28 cellular contexts compared by ENCODE assay signal in the genomic region with DNA sequence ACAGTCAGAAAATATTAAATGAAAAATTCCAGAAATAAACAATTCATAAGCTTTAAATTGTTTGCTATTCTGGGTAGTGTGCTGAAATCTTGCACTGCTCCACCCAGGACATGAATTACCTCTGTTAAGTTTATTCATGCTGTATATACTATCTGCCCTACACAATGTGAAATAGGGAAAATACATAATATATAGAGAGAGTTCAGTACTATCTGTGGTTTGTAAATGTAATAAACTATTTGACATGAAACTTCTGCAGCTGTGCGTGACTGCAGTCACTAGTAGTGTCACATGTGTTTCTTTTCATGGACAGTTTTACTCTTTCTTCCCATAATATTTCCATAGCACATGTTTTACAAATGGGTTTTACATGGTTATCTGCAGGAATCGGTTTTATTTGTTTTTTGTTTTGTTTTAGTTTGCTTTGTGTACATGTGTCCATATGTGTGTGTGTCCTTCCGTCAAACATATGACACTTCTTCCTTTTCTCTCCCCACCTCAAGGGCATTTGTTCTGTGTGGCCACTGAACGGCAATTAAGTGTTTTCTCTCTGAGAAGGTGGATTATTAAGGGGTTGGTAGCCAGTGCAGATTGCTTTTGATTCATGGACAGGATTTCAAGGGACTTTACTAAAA.
"Had no signal": no experiment of that assay in that cellular context is flagged by ENCODE, and none has a peak within 500 bp of the region (broad histone marks: within the 10 kb centered on the region; RNA-seq: fewer than 3 reads in every experiment).

No MANE protein-coding gene starts in this region.

- H3K4me1 ChIP-seq: psoas muscle, tibial nerve, upper lobe of right lung, uterus had no signal

- H3K27me3 ChIP-seq: dorsolateral prefrontal cortex, ovary, tibial nerve, upper lobe of right lung, uterus had no signal

- H3K9me3 Mint-ChIP-seq: nephron progenitor cell had no signal

- H3K36me3 ChIP-seq: ovary, thoracic aorta, tibial nerve, upper lobe of right lung, uterus had no signal

- H3K4me3 Mint-ChIP-seq: memory B cell; naive thymus-derived CD4-positive, alpha-beta T cell; nephron progenitor cell; stimulated activated naive B cell treated with anti-CD40 and anti-IgM and Interleukin-4, amounts not matched to agents 10 μg/mL and 1 μg/mL and 100 μg/mL, for 72 hours; stimulated activated naive CD8-positive, alpha-beta T cell treated with anti-CD3 and anti-CD28 coated beads, Interleukin-15, Interleukin-2, amounts not matched to agents 100 ng/mL and 50 ng/mL, for 24 hours had no signal

- H3K36me3 Mint-ChIP-seq: memory B cell; naive thymus-derived CD4-positive, alpha-beta T cell; stimulated activated naive B cell treated with anti-CD40 and anti-IgM and Interleukin-4, amounts not matched to agents 10 μg/mL and 1 μg/mL and 100 μg/mL, for 72 hours had no signal

- H3K27ac Mint-ChIP-seq: memory B cell; naive thymus-derived CD4-positive, alpha-beta T cell; nephron progenitor cell; stimulated activated naive B cell treated with anti-CD40 and anti-IgM and Interleukin-4, amounts not matched to agents 10 μg/mL and 1 μg/mL and 100 μg/mL, for 72 hours; stimulated activated naive CD8-positive, alpha-beta T cell treated with anti-CD3 and anti-CD28 coated beads, Interleukin-15, Interleukin-2, amounts not matched to agents 100 ng/mL and 50 ng/mL, for 24 hours had no signal

- H3K27me3 Mint-ChIP-seq: memory B cell; naive thymus-derived CD4-positive, alpha-beta T cell; stimulated activated naive B cell treated with anti-CD40 and anti-IgM and Interleukin-4, amounts not matched to agents 10 μg/mL and 1 μg/mL and 100 μg/mL, for 72 hours; stimulated activated naive CD8-positive, alpha-beta T cell treated with anti-CD3 and anti-CD28 coated beads, Interleukin-15, Interleukin-2, amounts not matched to agents 100 ng/mL and 50 ng/mL, for 24 hours had no signal

- DNase-seq: dorsolateral prefrontal cortex; effector CD4-positive, alpha-beta T cell; foreskin melanocyte; hypothalamus; midbrain; naive thymus-derived CD4-positive, alpha-beta T cell; nephron progenitor cell; nucleus accumbens; ovary; posterior cingulate gyrus; psoas muscle; right cardiac atrium; small intestine; stimulated activated CD4-positive, alpha-beta T cell treated with anti-CD3 and anti-CD28 coated beads, Interleukin-15, amount 100 ng/mL, for 24 hours; stimulated activated CD4-positive, alpha-beta T cell treated with anti-CD3 and anti-CD28 coated beads, Interleukin-2, amount 100 ng/mL, for 48 hours; stimulated activated naive B cell treated with anti-CD40 and anti-IgM and Interleukin-4, amounts not matched to agents 10 μg/mL and 1 μg/mL and 100 μg/mL, for 72 hours; upper lobe of right lung; uterus had no signal

- H3K27ac ChIP-seq: dorsolateral prefrontal cortex, epithelial cell of prostate, ovary, psoas muscle, thoracic aorta, tibial nerve, upper lobe of right lung, uterus had no signal

- FAIRE-seq: colon, keratinocyte, small intestine had no signal

- H3K9me3 ChIP-seq: ovary, psoas muscle, thoracic aorta, tibial nerve, upper lobe of right lung, uterus had no signal

- H3K4me1 Mint-ChIP-seq: memory B cell; naive thymus-derived CD4-positive, alpha-beta T cell; nephron progenitor cell; stimulated activated naive B cell treated with anti-CD40 and anti-IgM and Interleukin-4, amounts not matched to agents 10 μg/mL and 1 μg/mL and 100 μg/mL, for 72 hours had no signal

- H3K4me3 ChIP-seq: dorsolateral prefrontal cortex, lung, ovary, psoas muscle, thoracic aorta, tibial nerve, upper lobe of right lung, uterus had no signal

- ATAC-seq: esophagus mucosa; left lobe of liver; naive thymus-derived CD4-positive, alpha-beta T cell; psoas muscle; right cardiac atrium; stimulated activated naive B cell treated with anti-CD40 and anti-IgM and Interleukin-4, amounts not matched to agents 10 μg/mL and 1 μg/mL and 100 μg/mL, for 72 hours; upper lobe of right lung had no signal
